9 cellular contexts compared by ENCODE assay signal in the genomic region with DNA sequence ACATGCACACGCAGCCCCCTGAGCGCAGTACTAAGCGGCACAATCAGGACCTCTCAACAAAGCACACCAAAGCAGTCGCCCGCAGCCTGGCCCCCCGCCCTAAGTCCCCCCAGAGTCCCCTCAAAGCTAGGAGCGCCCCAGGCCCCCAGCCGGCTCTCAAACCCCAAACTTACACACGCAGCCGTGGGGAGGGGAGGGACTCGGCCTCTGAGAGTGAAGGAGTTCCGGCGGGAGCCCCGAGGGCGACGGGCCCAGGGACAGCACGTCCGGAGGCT. TPM values are rescaled to one million over a fixed set of nuclear protein-coding genes. Genes with fewer than 3 reads are reported as not detected.
DNase-seq lines count a peak whose midpoint lies in the region; ATAC-seq and TF ChIP-seq lines count a peak whose summit lies in the region.
"Had no signal": no experiment of that assay in that cellular context is flagged by ENCODE, and none has a peak within 500 bp of the region (broad histone marks: within the 10 kb centered on the region; RNA-seq: fewer than 3 reads in every experiment).

No MANE protein-coding gene starts in this region.

- in situ Hi-C loops in IMR-90 (cut with MboI; ENCODE audit: low sequenced_read_pairs), result loop anchor here (5.0 to 10.0 kb wide), 2 partner anchors 315 to 393 kb away; no protein-coding TSS in a partner anchor

- no peak overlapping the region for H4K91ac ChIP-seq in IMR-90 (ENCODE audit: insufficient read depth, low read depth, low read length)

- no peak overlapping the region for H4K5ac ChIP-seq in IMR-90 (ENCODE audit: low read depth, low read length)

- no peak for TF ChIP-seq RAD21 in IMR-90 (IDR thresholded peaks at IDR 0.05; ENCODE audit: low read length)

- H3K56ac ChIP-seq in IMR-90 (ENCODE audit: extremely low read depth, insufficient read depth, low read length), result no peak overlapping the region; the same call in 1 of the 2 replicates

- peak overlapping the region; percentile 67 for H3K4ac ChIP-seq in IMR-90 (ENCODE audit: low read depth, low read length)

- ATAC-seq in IMR-90 (ENCODE audit: low read depth), result no peak
- ATAC-seq in naive thymus-derived CD8-positive, alpha-beta T cell, result peak; percentile 4 to 23
- ATAC-seq in GM21423 (IDR thresholded peaks at IDR 0.05; ENCODE audit: unreplicated experiment), result no peak
- no peak for ATAC-seq in HG03571 (IDR thresholded peaks at IDR 0.05; ENCODE audit: unreplicated experiment)
- no peak for ATAC-seq in GM18907 (IDR thresholded peaks at IDR 0.05; ENCODE audit: unreplicated experiment)

- TF ChIP-seq CTCF in AG04449 (IDR thresholded peaks at IDR 0.05; ENCODE audit: insufficient read depth, low read length, missing control alignments), result no peak
- no peak for TF ChIP-seq CTCF in IMR-90 (conservative IDR thresholded peaks at IDR 0.05; ENCODE audit: low read depth, low read length)

- H2AFZ ChIP-seq in IMR-90 (replicated peaks; ENCODE audit: low read length, poor library complexity), result peak overlapping the region; percentile 93

- peaks cover 65% of the 10 kb centered on the region for H3K4me1 Mint-ChIP-seq in dendritic cell treated with granulocyte-macrophage colony-stimulating factor and Interleukin-4, amounts not matched to agents 40 ng/mL and 50 ng/mL, for 4 days (ENCODE audit: low read depth)
- peaks cover 18 to 78% (median 48%) of the 10 kb centered on the region in 4 donors for H3K4me1 Mint-ChIP-seq in naive thymus-derived CD8-positive, alpha-beta T cell

- H3K14ac ChIP-seq in IMR-90 (replicated peaks; ENCODE audit: low read depth, low read length), result peak overlapping the region; percentile 54; the same call in 1 of the 2 replicates

- peak overlapping the region in 1 of 2 experiments; percentile 58; a peak in 2 of 4 replicates for H4K8ac ChIP-seq in IMR-90 (ENCODE audit: low read depth in 2 of 2, low read length in 2 of 2)

- H2AK9ac ChIP-seq in IMR-90 (replicated peaks; ENCODE audit: low read depth, low read length, poor library complexity), result peak overlapping the region; percentile 92

- H4K20me1 ChIP-seq in IMR-90 (ENCODE audit: insufficient read depth, low read length), result peaks cover 5% of the 10 kb centered on the region; the same call in 1 of the 2 replicates

- no peak for TF ChIP-seq POLR2A in IMR-90 (IDR thresholded peaks at IDR 0.05; ENCODE audit: low read depth, low read length)

- H2AK5ac ChIP-seq in IMR-90 (ENCODE audit: low read depth, low read length), result peak overlapping the region; percentile 50

- peaks cover 6% of the 10 kb centered on the region for H3K36me3 ChIP-seq in IMR-90 (ENCODE audit: control insufficient read depth, insufficient read depth, low read length)

- WGBS in IMR-90 (ENCODE audit: extremely low coverage in 2 of 2, insufficient read length in 1 of 2), 2 experiments, result no CpG with 5 or more reads among the region's 18 CpGs

- peak overlapping the region; percentile 40 for H2BK5ac ChIP-seq in IMR-90 (ENCODE audit: low read depth, low read length, poor library complexity, severe bottlenecking)

- H3K23ac ChIP-seq in IMR-90 (ENCODE audit: low read depth, low read length), result peak overlapping the region; percentile 89

- DNase-seq in AG04449 (ENCODE audit: low read depth, low spot score) (no peak), IMR-90 (no peak), NCI-H524 (lab: John Stamatoyannopoulos, UW) (no peak)
- peak in 1 of 10 donors; percentile 20 for DNase-seq in naive thymus-derived CD8-positive, alpha-beta T cell

- dilution Hi-C loops in IMR-90 (cut with HindIII; ENCODE audit: low sequenced_read_pairs, unreplicated experiment), result no loop called here

- H3K4me3 ChIP-seq in AG04449 (ENCODE audit: low read depth, low read length) (peak overlapping the region; percentile 82), IMR-90 (ENCODE audit: insufficient read depth, low read depth, low read length) (peak overlapping the region; percentile 89)

- CTCF ChIA-PET in AG04449 (lab: Yijun Ruan, JAX) (interaction anchor here (0.8 to 4.5 kb wide), 3 partner anchors 12 to 97 kb away, joined by 3 to 30 read pairs (median 3); no protein-coding TSS in a partner anchor), IMR-90 (lab: Yijun Ruan, JAX) (interaction anchor here (0.6 kb wide), 1 partner anchor 165 kb away, joined by 3 read pairs; no protein-coding TSS in a partner anchor)

- H3K4me2 ChIP-seq in IMR-90 (ENCODE audit: low read depth, low read length), result peak overlapping the region; percentile 96

- H3K27ac ChIP-seq in IMR-90 (ENCODE audit: insufficient read depth, low read length), result peak overlapping the region; percentile 69

- H3K9me3 ChIP-seq in IMR-90 (ENCODE audit: control insufficient read depth, insufficient read depth, low read length), result no peaks in the 10 kb centered on the region

- peaks cover 24% of the 10 kb centered on the region for H3K4me1 ChIP-seq in IMR-90 (ENCODE audit: control insufficient read depth, insufficient read depth, low read length)

- peaks cover 5 to 35% of the 10 kb centered on the region in 2 experiments; a peak in 3 of 4 replicates for H3K79me1 ChIP-seq in IMR-90 (ENCODE audit: low read depth in 1 of 2, low read length in 2 of 2)

- intact Hi-C loops in IMR-90 (cut with micrococcal nuclease), result no loop called here
- intact Hi-C loops in dendritic cell treated with granulocyte-macrophage colony-stimulating factor and Interleukin-4, amounts not matched to agents 40 ng/mL and 50 ng/mL, for 4 days (cut with micrococcal nuclease), result no loop called here

- H2BK120ac ChIP-seq in IMR-90 (ENCODE audit: low read depth, low read length), result peak overlapping the region; percentile 54; the same call in 1 of the 2 replicates

- peak overlapping the region; percentile 77 for H3K4me3 Mint-ChIP-seq in dendritic cell treated with granulocyte-macrophage colony-stimulating factor and Interleukin-4, amounts not matched to agents 40 ng/mL and 50 ng/mL, for 4 days
- peak overlapping the region; percentile 74 to 90 (median 86) for H3K4me3 Mint-ChIP-seq in naive thymus-derived CD8-positive, alpha-beta T cell
- H3K4me3 Mint-ChIP-seq: neural crest cell had no signal

- peaks cover 98% of the 10 kb centered on the region for H3K27me3 Mint-ChIP-seq in dendritic cell treated with granulocyte-macrophage colony-stimulating factor and Interleukin-4, amounts not matched to agents 40 ng/mL and 50 ng/mL, for 4 days
- H3K27me3 Mint-ChIP-seq in naive thymus-derived CD8-positive, alpha-beta T cell, result peaks cover 36 to 90% (median 53%) of the 10 kb centered on the region in 5 donors

- no peaks in the 10 kb centered on the region for H3K36me3 Mint-ChIP-seq in dendritic cell treated with granulocyte-macrophage colony-stimulating factor and Interleukin-4, amounts not matched to agents 40 ng/mL and 50 ng/mL, for 4 days (ENCODE audit: low read depth)
- no peaks in the 10 kb centered on the region for H3K36me3 Mint-ChIP-seq in naive thymus-derived CD8-positive, alpha-beta T cell

- no peak overlapping the region for H2BK15ac ChIP-seq in IMR-90 (ENCODE audit: low read depth, low read length)

- H3K27ac Mint-ChIP-seq in dendritic cell treated with granulocyte-macrophage colony-stimulating factor and Interleukin-4, amounts not matched to agents 40 ng/mL and 50 ng/mL, for 4 days, result no peak overlapping the region
- H3K27ac Mint-ChIP-seq in naive thymus-derived CD8-positive, alpha-beta T cell, result peak overlapping the region in 1 of 10 donors; percentile 28

- BruUV-seq in IMR-90 (replicated peaks; lab: Mats Ljungman, UMichigan), result no TSS peak

- no peaks in the 10 kb centered on the region for H3K9me3 Mint-ChIP-seq in dendritic cell treated with granulocyte-macrophage colony-stimulating factor and Interleukin-4, amounts not matched to agents 40 ng/mL and 50 ng/mL, for 4 days
- H3K9me3 Mint-ChIP-seq in naive thymus-derived CD8-positive, alpha-beta T cell, result no peaks in the 10 kb centered on the region
- H3K9me3 Mint-ChIP-seq: neural crest cell had no signal

- POLR2A ChIA-PET in AG04449 (lab: Yijun Ruan, JAX) (interaction anchor here (1.0 to 1.9 kb wide), 2 partner anchors 10 to 427 kb away, joined by 4 read pairs; no protein-coding TSS in a partner anchor), IMR-90 (lab: Charles Lee; ENCODE audit: unreplicated experiment) (no interaction called here)
- POLR2A ChIA-PET in naive thymus-derived CD8-positive, alpha-beta T cell (lab: Charles Lee), result no interaction called here

- peaks cover 27% of the 10 kb centered on the region; the same call in 1 of the 2 replicates for H3K27me3 ChIP-seq in IMR-90 (ENCODE audit: control insufficient read depth, insufficient read depth, low read length)

- H3K18ac ChIP-seq in IMR-90 (ENCODE audit: low read depth, low read length), result peak overlapping the region; percentile 12; the same call in 1 of the 2 replicates

- H3K9ac ChIP-seq in IMR-90 (ENCODE audit: low read depth, low read length), result peak overlapping the region; percentile 76

- no peak overlapping the region for H2BK20ac ChIP-seq in IMR-90 (ENCODE audit: low read depth, low read length)

- no peaks in the 10 kb centered on the region for H3K9me1 ChIP-seq in IMR-90 (ENCODE audit: insufficient read depth, low read length)

TF ChIP-seq in IMR-90, 13 proteins besides CTCF, POLR2A, EP300 and RAD21 (continues in another document):
- TF ChIP-seq, protein P1, sequence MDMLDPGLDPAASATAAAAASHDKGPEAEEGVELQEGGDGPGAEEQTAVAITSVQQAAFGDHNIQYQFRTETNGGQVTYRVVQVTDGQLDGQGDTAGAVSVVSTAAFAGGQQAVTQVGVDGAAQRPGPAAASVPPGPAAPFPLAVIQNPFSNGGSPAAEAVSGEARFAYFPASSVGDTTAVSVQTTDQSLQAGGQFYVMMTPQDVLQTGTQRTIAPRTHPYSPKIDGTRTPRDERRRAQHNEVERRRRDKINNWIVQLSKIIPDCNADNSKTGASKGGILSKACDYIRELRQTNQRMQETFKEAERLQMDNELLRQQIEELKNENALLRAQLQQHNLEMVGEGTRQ (IDR thresholded peaks at IDR 0.05; ENCODE audit: low read depth, low read length), result no peak
- TF ChIP-seq CEBPB (IDR thresholded peaks at IDR 0.05; ENCODE audit: low read depth, low read length) (no peak), RFX5 (IDR thresholded peaks at IDR 0.05; ENCODE audit: low read depth, low read length) (no peak), NFE2L2 (IDR thresholded peaks at IDR 0.05; ENCODE audit: low read depth, low read length) (no peak), MAZ (IDR thresholded peaks at IDR 0.05; ENCODE audit: borderline replicate concordance, low read depth, low read length) (no peak), MAFK (IDR thresholded peaks at IDR 0.05; ENCODE audit: low read depth, low read length) (no peak)

RNA-seq across cellular contexts. Expression of a gene that starts 5.5 kb away (rescaled TPM):
- total RNA-seq in IMR-90 (2012; rRNA removed), result 2.2 and 2.8 TPM in 2 replicates
- polyA plus RNA-seq in IMR-90 (2012; rRNA removed), result 13.5 and 15.0 TPM in 2 replicates
- 10.9 and 15.4 TPM in 2 replicates for polyA plus RNA-seq in IMR-90 (2012; cell fraction: cytosol; rRNA removed)
- 12.3 and 24.3 TPM in 2 replicates for polyA plus RNA-seq in IMR-90 (2012; cell fraction: nucleus; rRNA removed; ENCODE audit: low replicate concordance)
- not detected for total RNA-seq in naive thymus-derived CD8-positive, alpha-beta T cell
- polyA plus RNA-seq in naive thymus-derived CD8-positive, alpha-beta T cell, result not detected

RNA-seq across cellular contexts. Expression of a gene that starts 20.8 kb away (rescaled TPM):
- not detected in 2 replicates for total RNA-seq in IMR-90 (2012; rRNA removed)
- not detected in 2 replicates for polyA plus RNA-seq in IMR-90 (2012; rRNA removed)
- polyA plus RNA-seq in IMR-90 (2012; cell fraction: cytosol; rRNA removed), result not detected in 2 replicates
- not detected in 2 replicates for polyA plus RNA-seq in IMR-90 (2012; cell fraction: nucleus; rRNA removed; ENCODE audit: low replicate concordance)
- total RNA-seq in naive thymus-derived CD8-positive, alpha-beta T cell, result not detected
- polyA plus RNA-seq in naive thymus-derived CD8-positive, alpha-beta T cell, result not detected
- total RNA-seq: neural crest cell had no signal

Comparison
In these comparisons a context has a peak if more than half of its experiments do, and no peak if none do; other contexts are left out.
1. ATAC-seq: peak in naive thymus-derived CD8-positive, alpha-beta T cell (2 of 2); none in IMR-90 (single experiment), GM21423 (single experiment), HG03571 (single experiment) and GM18907 (single experiment).